ENCODE assay signal across 8 cellular contexts in genomic region chr15:66503780-66504562, GRCh38. TPM values are rescaled to one million over a fixed set of nuclear protein-coding genes. Genes with fewer than 3 reads are reported as not detected.
DNase-seq lines count a peak whose midpoint lies in the region; FAIRE-seq and TF ChIP-seq lines count a peak whose summit lies in the region.

No MANE protein-coding gene starts in this region.

- H3K27ac ChIP-seq in hepatocyte (peak overlapping the region; percentile 99), spleen (peak overlapping the region; percentile 87 to 97 (median 95))

- peaks cover 49% of the 10 kb centered on the region for H3K36me3 Mint-ChIP-seq in HFFc6 (ENCODE audit: low read depth)
- H3K36me3 Mint-ChIP-seq in activated CD4-positive, alpha-beta memory T cell treated with anti-CD3 and anti-CD28 coated beads for 36 hours: peaks cover 59% of the 10 kb centered on the region

- peaks cover 11% of the 10 kb centered on the region for H3K36me3 ChIP-seq in hepatocyte (replicated peaks; ENCODE audit: insufficient read depth, low read depth)
- peaks cover 0 to 46% (median 41%) of the 10 kb centered on the region in 6 donors for H3K36me3 ChIP-seq in spleen

- H3K4me2 ChIP-seq in hepatocyte: peak overlapping the region; percentile 91

- no peak overlapping the region for H2AFZ ChIP-seq in hepatocyte

- TF ChIP-seq CTCF in HFFc6 (IDR thresholded peaks at IDR 0.05) (no peak), hepatocyte (IDR thresholded peaks at IDR 0.05; ENCODE audit: poor library complexity) (no peak), spleen (IDR thresholded peaks at IDR 0.05 in 8 of 11, conservative IDR thresholded peaks at IDR 0.05 in 3 of 11) (no peak)

- H3K4me3 Mint-ChIP-seq in HFFc6: peak overlapping the region; percentile 96
- H3K4me3 Mint-ChIP-seq in activated CD4-positive, alpha-beta memory T cell treated with anti-CD3 and anti-CD28 coated beads for 36 hours: peak overlapping the region; percentile 95

- DNase-seq in HFFc6 (no peak), hepatocyte (ENCODE audit: low spot score) (no peak), spleen (no peak), nucleus accumbens (lab: John Stamatoyannopoulos, UW) (no peak), cerebellum (ENCODE audit: low spot score) (no peak), DMS79 (lab: John Stamatoyannopoulos, UW) (no peak), frontal cortex (ENCODE audit: low spot score in 2 of 2) (no peak)
- no peak for DNase-seq in activated CD4-positive, alpha-beta memory T cell treated with anti-CD3 and anti-CD28 coated beads for 36 hours

- under 1% methylated on average over 12 of the region's 12 CpGs for WGBS in hepatocyte (ENCODE audit: low lambda C conversion rate, missing lambda C conversion rate)
- 0 to 1% (median 0%) methylated on average over 12 of the region's 12 CpGs for WGBS in spleen, 5 donors

- intact Hi-C loops in activated CD4-positive, alpha-beta memory T cell treated with anti-CD3 and anti-CD28 coated beads for 36 hours (cut with micrococcal nuclease): loop anchor here (2.0 to 5.0 kb wide), 3 partner anchors 117 to 637 kb away; partner anchors contain the start of genes MAP2K1, RAB11A and TIPIN
- intact Hi-C loops in spleen (cut with DNase I; ENCODE audit: low total_unique reads): loop anchor here (5.0 kb wide), 1 partner anchor 117 kb away; the partner anchor contains the start of gene MAP2K1

- H3K9me2 ChIP-seq in hepatocyte (replicated peaks; ENCODE audit: insufficient read depth): no peaks in the 10 kb centered on the region

- H4K20me1 ChIP-seq in hepatocyte (ENCODE audit: insufficient read depth, poor library complexity, severe bottlenecking): peaks cover 31% of the 10 kb centered on the region

- H3K9me3 Mint-ChIP-seq in HFFc6: peaks cover 4% of the 10 kb centered on the region
- H3K9me3 Mint-ChIP-seq in activated CD4-positive, alpha-beta memory T cell treated with anti-CD3 and anti-CD28 coated beads for 36 hours: no peaks in the 10 kb centered on the region

- peaks cover 63% of the 10 kb centered on the region for H3K79me2 ChIP-seq in hepatocyte

- no peaks in the 10 kb centered on the region for H3K27me3 ChIP-seq in hepatocyte
- H3K27me3 ChIP-seq in spleen (replicated peaks in 1 of 7): no peaks in the 10 kb centered on the region

- H3K9me3 ChIP-seq in hepatocyte (ENCODE audit: low read depth) (no peaks in the 10 kb centered on the region), spleen (no peaks in the 10 kb centered on the region)

- H3K27ac Mint-ChIP-seq in HFFc6: peak overlapping the region; percentile 97
- H3K27ac Mint-ChIP-seq in activated CD4-positive, alpha-beta memory T cell treated with anti-CD3 and anti-CD28 coated beads for 36 hours: peak overlapping the region; percentile 95

- H3K4me1 ChIP-seq in hepatocyte (ENCODE audit: insufficient read depth) (peaks cover 13% of the 10 kb centered on the region), spleen (peaks cover 19 to 63% (median 41%) of the 10 kb centered on the region in 6 donors)

- no peak for TF ChIP-seq POLR2A in spleen (IDR thresholded peaks at IDR 0.05)

- no peak for FAIRE-seq in frontal cortex (lab: Jason Lieb, UNC)

- H3K4me1 Mint-ChIP-seq in HFFc6 (ENCODE audit: low read depth): peaks cover 61% of the 10 kb centered on the region
- peaks cover 54% of the 10 kb centered on the region for H3K4me1 Mint-ChIP-seq in activated CD4-positive, alpha-beta memory T cell treated with anti-CD3 and anti-CD28 coated beads for 36 hours (ENCODE audit: low read depth)

- POLR2A ChIA-PET in activated CD4-positive, alpha-beta memory T cell treated with anti-CD3 and anti-CD28 coated beads for 36 hours (lab: Charles Lee): interaction anchor here (1.2 to 1.9 kb wide), 5 partner anchors 31 to 210 kb away, joined by 3 to 15 read pairs (median 3); partner anchors contain the start of genes DIS3L and MAP2K1

- peaks cover 10% of the 10 kb centered on the region for H3K27me3 Mint-ChIP-seq in HFFc6 (ENCODE audit: insufficient read depth)
- no peaks in the 10 kb centered on the region for H3K27me3 Mint-ChIP-seq in activated CD4-positive, alpha-beta memory T cell treated with anti-CD3 and anti-CD28 coated beads for 36 hours

- CTCF ChIA-PET in activated CD4-positive, alpha-beta memory T cell treated with anti-CD3 and anti-CD28 coated beads for 36 hours (lab: Charles Lee): interaction anchor here (0.7 to 2.2 kb wide), 2 partner anchors 116 to 148 kb away, joined by 3 to 11 read pairs; partner anchors contain the start of gene TIPIN

- H3K4me3 ChIP-seq in hepatocyte (peak overlapping the region; percentile 91), spleen (peak overlapping the region; percentile 79 to 99 (median 94))

RNA-seq across cellular contexts. Expression of gene RPL4, which starts 0.7 kb away (rescaled TPM):
- total RNA-seq in HFFc6 (2021; fragmentation: NEBNext Ultra II Directional; extraction: Animal tissue kit (Norgen Biotek cat#: 25700)): 1,000 to 10,000 TPM; 2,685 to 3,032 (median 2,841) TPM
- total RNA-seq in activated CD4-positive, alpha-beta memory T cell treated with anti-CD3 and anti-CD28 coated beads for 36 hours: 1,000 to 10,000 TPM; 5,151 to 5,211 TPM
- 3,351 and 3,774 TPM in 2 replicates for total RNA-seq in hepatocyte
- 698 and 758 TPM in 2 replicates for polyA plus RNA-seq in hepatocyte
- 1,000 to 10,000 TPM; 1,508 to 3,988 (median 2,104) TPM for total RNA-seq in spleen
- polyA plus RNA-seq in spleen: 1,000 to 10,000 TPM; 3,203 to 4,384 (median 4,018) TPM
- 1,403 TPM for total RNA-seq in cerebellum
- 1,621 TPM for total RNA-seq in frontal cortex

RNA-seq across cellular contexts. Expression of gene ZWILCH, which starts 1.2 kb away (rescaled TPM):
- total RNA-seq in HFFc6 (2021; fragmentation: NEBNext Ultra II Directional; extraction: Animal tissue kit (Norgen Biotek cat#: 25700)): 10 to 100 TPM; 18.5 to 30.0 (median 25.9) TPM
- 10 to 100 TPM; 29.6 to 31.1 TPM for total RNA-seq in activated CD4-positive, alpha-beta memory T cell treated with anti-CD3 and anti-CD28 coated beads for 36 hours
- total RNA-seq in hepatocyte (10.8 and 17.8 TPM in 2 replicates), spleen (10 to 100 TPM in 1 of 7 donors, 1 to 10 TPM in 6; 5.6 to 12.8 (median 9.0) TPM), cerebellum (31.1 TPM), frontal cortex (43.6 TPM)
- polyA plus RNA-seq in hepatocyte (9.8 and 10.3 TPM in 2 replicates), spleen (1 to 10 TPM; 3.6 to 5.0 (median 4.2) TPM)

RNA-seq across cellular contexts. Expression of gene SNAPC5, which starts 6.4 kb away (rescaled TPM):
- total RNA-seq in HFFc6 (2021; fragmentation: NEBNext Ultra II Directional; extraction: Animal tissue kit (Norgen Biotek cat#: 25700)): 10 to 100 TPM; 17.6 to 27.5 (median 22.5) TPM
- total RNA-seq in activated CD4-positive, alpha-beta memory T cell treated with anti-CD3 and anti-CD28 coated beads for 36 hours: 10 to 100 TPM; 23.4 to 25.3 TPM
- total RNA-seq in hepatocyte (23.2 and 30.9 TPM in 2 replicates), spleen (10 to 100 TPM; 20.0 to 37.2 (median 25.2) TPM), cerebellum (10.0 TPM), frontal cortex (9.4 TPM)
- polyA plus RNA-seq in hepatocyte (27.6 and 36.6 TPM in 2 replicates), spleen (10 to 100 TPM; 30.6 to 46.8 (median 34.3) TPM)
